In the genomic region with DNA sequence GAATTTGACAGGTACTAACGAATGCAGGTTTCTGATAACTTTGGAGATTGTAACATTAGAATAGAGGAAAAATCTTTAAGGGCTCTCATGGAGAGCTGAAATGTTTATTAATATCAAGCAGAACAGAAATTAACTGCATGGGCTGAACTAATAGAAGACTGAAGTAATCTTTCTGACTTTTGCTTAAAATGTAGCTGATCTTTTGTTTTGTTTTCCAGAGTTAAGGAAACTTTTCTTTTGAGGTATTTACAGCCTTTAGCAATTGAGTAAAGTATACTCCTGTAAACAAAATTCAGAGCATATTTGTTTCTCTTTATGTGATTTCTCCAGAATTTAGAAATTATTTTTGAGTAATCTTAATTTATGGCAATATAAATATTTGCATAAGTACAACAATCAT, we compare ENCODE assay signal across 25 cellular contexts. TPM values are rescaled to one million over a fixed set of nuclear protein-coding genes. Genes with fewer than 3 reads are reported as not detected.
"Had no signal": no experiment of that assay in that cellular context is flagged by ENCODE, and none has a peak within 500 bp of the region (broad histone marks: within the 10 kb centered on the region; RNA-seq: fewer than 3 reads in every experiment).

No MANE protein-coding gene starts in this region.

- H3K9me3 ChIP-seq: neutrophil, pancreas, right lobe of liver, sigmoid colon, suprapubic skin, testis, tibial artery, transverse colon, upper lobe of right lung, uterus had no signal

- H3K4me3 ChIP-seq: pancreas, psoas muscle, right lobe of liver, sigmoid colon, suprapubic skin, testis, tibial artery, transverse colon, upper lobe of right lung, uterus had no signal

- H3K4me1 ChIP-seq: pancreas, psoas muscle, right lobe of liver, tibial artery, upper lobe of right lung had no signal

- H3K36me3 ChIP-seq: neutrophil, pancreas, right lobe of liver, sigmoid colon, suprapubic skin, tibial artery, transverse colon, upper lobe of right lung, uterus had no signal

- H3K27ac ChIP-seq: neutrophil, pancreas, psoas muscle, right lobe of liver, sigmoid colon, suprapubic skin, testis, tibial artery, transverse colon, upper lobe of right lung, uterus had no signal

- DNase-seq: naive thymus-derived CD8-positive, alpha-beta T cell; nephron progenitor cell; nucleus accumbens; pancreas; psoas muscle; right cardiac atrium; right lobe of liver; sigmoid colon; small intestine; stimulated activated CD4-positive, alpha-beta T cell treated with anti-CD3 and anti-CD28 coated beads, Interleukin-1b, Interleukin-23, amount 100 ng/mL, for 48 hours; stimulated activated CD4-positive, alpha-beta T cell treated with anti-CD3 and anti-CD28 coated beads, Interleukin-4, amount 100 ng/mL, for 1 hour; stimulated activated CD4-positive, alpha-beta T cell treated with anti-CD3 and anti-CD28 coated beads, Interleukin-4, amount 100 ng/mL, for 4 hours; stimulated activated CD8-positive, alpha-beta memory T cell treated with anti-CD3 and anti-CD28 coated beads, Interleukin-4, amount 100 ng/mL, for 48 hours; stimulated activated naive CD4-positive, alpha-beta T cell; stimulated activated naive CD8-positive, alpha-beta T cell treated with anti-CD3 and anti-CD28 coated beads, Interleukin-15, amount 100 ng/mL, for 72 hours; stimulated activated naive CD8-positive, alpha-beta T cell treated with anti-CD3 and anti-CD28 coated beads, Interleukin-15, Interleukin-2, amounts not matched to agents 100 U/mL and 50 U/mL, for 24 hours; substantia nigra; testis; tibial artery; transverse colon; upper lobe of right lung; uterus had no signal

RNA-seq across cellular contexts. Expression of a gene that starts 43.9 kb away (rescaled TPM):
- total RNA-seq: natural killer cell treated with Interleukin-12 subunit alpha and Interleukin-12 subunit beta and Interleukin-15 and Interleukin-18, amount 100 ng/mL, for 72 hours had no signal
